ENCODE assay signal across 15 cellular contexts in the genomic region with DNA sequence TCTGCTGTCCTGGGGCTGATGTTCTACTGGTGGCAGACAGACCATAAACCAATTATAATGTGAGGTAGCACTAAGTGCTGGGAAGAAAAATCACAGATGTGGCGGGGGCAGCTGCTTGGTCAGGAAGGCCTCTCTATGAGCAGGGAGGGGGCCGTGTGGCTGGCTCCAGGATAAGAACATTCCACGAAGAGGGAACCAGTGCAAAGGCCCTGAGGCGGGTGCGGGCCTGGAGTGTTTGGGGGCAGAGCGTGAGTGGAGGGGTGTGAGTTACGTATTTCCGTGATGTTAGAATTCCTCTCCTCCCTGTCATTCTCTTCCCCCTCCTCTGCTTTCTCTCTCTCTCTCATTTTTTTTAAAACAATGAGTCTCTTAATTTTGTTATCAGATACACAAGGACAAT.
DNase-seq lines count a peak whose midpoint lies in the region; ATAC-seq and TF ChIP-seq lines count a peak whose summit lies in the region.
"Had no signal": no experiment of that assay in that cellular context is flagged by ENCODE, and none has a peak within 500 bp of the region (broad histone marks: within the 10 kb centered on the region; RNA-seq: fewer than 3 reads in every experiment).

No MANE protein-coding gene starts in this region.

- peak overlapping the region; percentile 92 for H2BK120ac ChIP-seq in trophoblast cell (ENCODE audit: insufficient read depth, low read length, poor library complexity)

- no peak overlapping the region for H3K4ac ChIP-seq in trophoblast cell (ENCODE audit: low read depth, low read length)

- no peak overlapping the region for H3K18ac ChIP-seq in trophoblast cell (ENCODE audit: low read length)

- H4K8ac ChIP-seq in trophoblast cell (ENCODE audit: low read depth, low read length), result no peak overlapping the region

- CTCF ChIA-PET in Caco-2 (lab: Charles Lee) (no interaction called here), mammary epithelial cell (lab: Charles Lee; ENCODE audit: low non-redundant PET) (no interaction called here)
- CTCF ChIA-PET in activated CD4-positive, alpha-beta T cell treated with anti-CD3 and anti-CD28 coated beads for 36 hours (lab: Charles Lee), result no interaction called here

- H3K27me3 ChIP-seq in Caco-2 (replicated peaks; ENCODE audit: control insufficient read depth, insufficient read depth, low read length), result no peaks in the 10 kb centered on the region
- no peaks in the 10 kb centered on the region for H3K27me3 ChIP-seq in trophoblast cell (ENCODE audit: insufficient read depth, low read length)
- no peaks in the 10 kb centered on the region for H3K27me3 ChIP-seq in mammary epithelial cell (ENCODE audit: insufficient read depth, low read length)
- H3K27me3 ChIP-seq: BLaER1 had no signal

- H3K27ac ChIP-seq in trophoblast cell (ENCODE audit: low read depth, low read length) (peak overlapping the region; percentile 42), mammary epithelial cell (ENCODE audit: insufficient read depth, low read depth, low read length) (no peak overlapping the region)
- H3K27ac ChIP-seq: 22Rv1, BLaER1 had no signal

- H3K14ac ChIP-seq in trophoblast cell (ENCODE audit: low read length), result no peak overlapping the region

- H3K79me1 ChIP-seq in trophoblast cell (ENCODE audit: low read length), result peaks cover 14% of the 10 kb centered on the region

- H3K36me3 ChIP-seq in Caco-2 (ENCODE audit: control insufficient read depth, insufficient read depth, low read length) (no peaks in the 10 kb centered on the region), trophoblast cell (ENCODE audit: control insufficient read depth in 1 of 2, insufficient read depth in 2 of 2, low read length in 2 of 2) (no peaks in the 10 kb centered on the region), mammary epithelial cell (ENCODE audit: insufficient read depth, low read length) (no peaks in the 10 kb centered on the region)
- H3K36me3 ChIP-seq: BLaER1 had no signal

- H3K79me2 ChIP-seq in trophoblast cell (ENCODE audit: control insufficient read depth, insufficient read depth, low read length, poor library complexity) (peaks cover 3% of the 10 kb centered on the region), mammary epithelial cell (ENCODE audit: insufficient read depth, low read length) (no peaks in the 10 kb centered on the region)

- H3K9ac ChIP-seq in trophoblast cell (ENCODE audit: low read length) (no peak overlapping the region), mammary epithelial cell (ENCODE audit: insufficient read depth, low read length) (no peak overlapping the region)
- H3K9ac ChIP-seq: BLaER1 had no signal

- DNase-seq in NCI-H82 (lab: John Stamatoyannopoulos, UW) (peak; percentile 44), NCI-H82 treated with DMSO at 0.1 percent for 48 hours (lab: John Stamatoyannopoulos, UW; ENCODE audit: unreplicated experiment) (no peak), Caco-2 (no peak), trophoblast cell (peak; percentile 94 to 97), NOMO-1 treated with dmso at 0.1 percent for 144 hours (lab: John Stamatoyannopoulos, UW; ENCODE audit: unreplicated experiment) (no peak), mammary epithelial cell (no peak)
- no peak for DNase-seq in activated CD4-positive, alpha-beta T cell treated with anti-CD3 and anti-CD28 coated beads for 36 hours
- DNase-seq: DMS79 had no signal

- no peak overlapping the region for H3K4me3 Mint-ChIP-seq in Caco-2 (ENCODE audit: unreplicated experiment)
- H3K4me3 Mint-ChIP-seq in dendritic cell treated with granulocyte-macrophage colony-stimulating factor and Interleukin-4, amounts not matched to agents 40 ng/mL and 50 ng/mL, for 4 days, result no peak overlapping the region
- H3K4me3 Mint-ChIP-seq in activated CD4-positive, alpha-beta T cell treated with anti-CD3 and anti-CD28 coated beads for 36 hours, result no peak overlapping the region
- H3K4me3 Mint-ChIP-seq: CD4-positive, CD25-positive, alpha-beta regulatory T cell; IgD-negative memory B cell had no signal

- H3K27me3 Mint-ChIP-seq in Caco-2 (ENCODE audit: insufficient read depth, unreplicated experiment), result no peaks in the 10 kb centered on the region
- no peaks in the 10 kb centered on the region for H3K27me3 Mint-ChIP-seq in dendritic cell treated with granulocyte-macrophage colony-stimulating factor and Interleukin-4, amounts not matched to agents 40 ng/mL and 50 ng/mL, for 4 days
- H3K27me3 Mint-ChIP-seq in activated CD4-positive, alpha-beta T cell treated with anti-CD3 and anti-CD28 coated beads for 36 hours, result peaks cover 2% of the 10 kb centered on the region

- in situ Hi-C loops in mammary epithelial cell (cut with MboI; ENCODE audit: low sequenced_read_pairs in 2 of 2), result no loop called here

- H2AK5ac ChIP-seq in trophoblast cell (ENCODE audit: low read length), result peak overlapping the region; percentile 80

- TF ChIP-seq CTCF in Caco-2 (IDR thresholded peaks at IDR 0.05; ENCODE audit: insufficient read depth in 1 of 2, low read depth in 1 of 2, low read length in 1 of 2, severe bottlenecking in 1 of 2, unreplicated experiment in 1 of 2) (no peak), mammary epithelial cell (conservative IDR thresholded peaks at IDR 0.05 in 1 of 2, IDR thresholded peaks at IDR 0.05 in 1 of 2; ENCODE audit: extremely low read depth in 1 of 2, insufficient read depth in 1 of 2, low read depth in 1 of 2, low read length in 2 of 2) (no peak)

- H3K4me1 ChIP-seq in Caco-2 (0 out of 2 replicates have a peak, but pooled peaks cover 6% of the 10 kb centered on the region), trophoblast cell (ENCODE audit: control insufficient read depth in 1 of 2, insufficient read depth in 2 of 2, low read length in 2 of 2) (peaks cover 14 to 17% of the 10 kb centered on the region in 2 experiments), mammary epithelial cell (ENCODE audit: insufficient read depth, low read length) (peaks cover 4% of the 10 kb centered on the region)

- H3K27ac Mint-ChIP-seq in Caco-2 (ENCODE audit: unreplicated experiment), result peak overlapping the region; percentile 2
- peak overlapping the region; percentile 89 for H3K27ac Mint-ChIP-seq in dendritic cell treated with granulocyte-macrophage colony-stimulating factor and Interleukin-4, amounts not matched to agents 40 ng/mL and 50 ng/mL, for 4 days
- H3K27ac Mint-ChIP-seq in activated CD4-positive, alpha-beta T cell treated with anti-CD3 and anti-CD28 coated beads for 36 hours, result no peak overlapping the region
- H3K27ac Mint-ChIP-seq: CD4-positive, CD25-positive, alpha-beta regulatory T cell had no signal

- H2AFZ ChIP-seq in trophoblast cell (ENCODE audit: insufficient read depth, low read length, poor library complexity) (no peak overlapping the region), mammary epithelial cell (ENCODE audit: low read depth, low read length) (no peak overlapping the region)

- peak overlapping the region; percentile 92 for H4K91ac ChIP-seq in trophoblast cell (ENCODE audit: low read depth, low read length)

- no peak overlapping the region for H3K23ac ChIP-seq in trophoblast cell (ENCODE audit: low read length)

- BruUV-seq in Caco-2 (replicated peaks; lab: Mats Ljungman, UMichigan), result no TSS peak
- no TSS peak for BruUV-seq in mammary epithelial cell (replicated peaks; lab: Mats Ljungman, UMichigan)

- intact Hi-C loops in Caco-2 (cut with micrococcal nuclease; ENCODE audit: unreplicated experiment), result no loop called here
- intact Hi-C loops in dendritic cell treated with granulocyte-macrophage colony-stimulating factor and Interleukin-4, amounts not matched to agents 40 ng/mL and 50 ng/mL, for 4 days (cut with micrococcal nuclease), result no loop called here
- intact Hi-C loops in mammary epithelial cell (cut with micrococcal nuclease), result no loop called here
- intact Hi-C loops in activated CD4-positive, alpha-beta T cell treated with anti-CD3 and anti-CD28 coated beads for 36 hours (cut with DNase I, micrococcal nuclease), result no loop called here

- POLR2A ChIA-PET in Caco-2 (lab: Charles Lee), result no interaction called here
- POLR2A ChIA-PET in activated CD4-positive, alpha-beta T cell treated with anti-CD3 and anti-CD28 coated beads for 36 hours (lab: Charles Lee), result no interaction called here

- ATAC-seq in activated CD4-positive, alpha-beta T cell treated with anti-CD3 and anti-CD28 coated beads for 36 hours, result no peak
- ATAC-seq: GM12878, HCT116 had no signal

- H4K20me1 ChIP-seq in mammary epithelial cell (ENCODE audit: insufficient read depth, low read length), result no peaks in the 10 kb centered on the region
- H4K20me1 ChIP-seq: BLaER1 had no signal

- no CpG with 5 or more reads among the region's 8 CpGs for WGBS in trophoblast cell (ENCODE audit: extremely low coverage, insufficient coverage, insufficient read length)
- WGBS in mammary epithelial cell (ENCODE audit: low coverage, missing lambda C conversion rate), result 100% methylated on average over 8 of the region's 8 CpGs

- no peak overlapping the region for H4K12ac ChIP-seq in trophoblast cell (ENCODE audit: low read depth, low read length)

- no peak overlapping the region for H3K4me3 ChIP-seq in Caco-2 (ENCODE audit: low read depth, low read length)
- no peak overlapping the region for H3K4me3 ChIP-seq in trophoblast cell (ENCODE audit: low read depth, low read length)
- H3K4me3 ChIP-seq in mammary epithelial cell (replicated peaks in 1 of 3; ENCODE audit: insufficient read depth in 1 of 3, low read depth in 2 of 3, low read length in 3 of 3), result no peak overlapping the region
- H3K4me3 ChIP-seq: BLaER1, GM12878 had no signal

- no peaks in the 10 kb centered on the region for H3K36me3 Mint-ChIP-seq in Caco-2 (ENCODE audit: insufficient read depth, unreplicated experiment)
- H3K36me3 Mint-ChIP-seq in dendritic cell treated with granulocyte-macrophage colony-stimulating factor and Interleukin-4, amounts not matched to agents 40 ng/mL and 50 ng/mL, for 4 days (ENCODE audit: low read depth), result no peaks in the 10 kb centered on the region
- no peaks in the 10 kb centered on the region for H3K36me3 Mint-ChIP-seq in activated CD4-positive, alpha-beta T cell treated with anti-CD3 and anti-CD28 coated beads for 36 hours (ENCODE audit: low read depth)
- H3K36me3 Mint-ChIP-seq: CD4-positive, CD25-positive, alpha-beta regulatory T cell had no signal

- H3K9me3 ChIP-seq in Caco-2 (no peaks in the 10 kb centered on the region), trophoblast cell (ENCODE audit: insufficient read depth, low read depth, low read length) (no peaks in the 10 kb centered on the region), mammary epithelial cell (replicated peaks; ENCODE audit: insufficient read depth, low read length) (no peaks in the 10 kb centered on the region)
- H3K9me3 ChIP-seq: BLaER1 had no signal

- dilution Hi-C loops in mammary epithelial cell (cut with HindIII; ENCODE audit: low sequenced_read_pairs), result no loop called here

- H3K4me1 Mint-ChIP-seq in Caco-2 (ENCODE audit: low read depth, unreplicated experiment), result peaks cover 7% of the 10 kb centered on the region
- H3K4me1 Mint-ChIP-seq in dendritic cell treated with granulocyte-macrophage colony-stimulating factor and Interleukin-4, amounts not matched to agents 40 ng/mL and 50 ng/mL, for 4 days (ENCODE audit: low read depth), result peaks cover 68% of the 10 kb centered on the region
- peaks cover 2% of the 10 kb centered on the region for H3K4me1 Mint-ChIP-seq in activated CD4-positive, alpha-beta T cell treated with anti-CD3 and anti-CD28 coated beads for 36 hours
- H3K4me1 Mint-ChIP-seq: CD4-positive, CD25-positive, alpha-beta regulatory T cell had no signal

- peak overlapping the region; percentile 10 for H2BK5ac ChIP-seq in trophoblast cell (ENCODE audit: low read depth, low read length, poor library complexity)

- H3K4me2 ChIP-seq in trophoblast cell (ENCODE audit: low read length) (no peak overlapping the region), mammary epithelial cell (ENCODE audit: insufficient read depth, low read depth, low read length) (no peak overlapping the region)

- no peaks in the 10 kb centered on the region for H3K9me3 Mint-ChIP-seq in Caco-2 (ENCODE audit: unreplicated experiment)
- H3K9me3 Mint-ChIP-seq in dendritic cell treated with granulocyte-macrophage colony-stimulating factor and Interleukin-4, amounts not matched to agents 40 ng/mL and 50 ng/mL, for 4 days, result no peaks in the 10 kb centered on the region
- no peaks in the 10 kb centered on the region for H3K9me3 Mint-ChIP-seq in activated CD4-positive, alpha-beta T cell treated with anti-CD3 and anti-CD28 coated beads for 36 hours (ENCODE audit: low read depth)
- H3K9me3 Mint-ChIP-seq: IgD-negative memory B cell had no signal

- peak overlapping the region; percentile 97 for H2BK12ac ChIP-seq in trophoblast cell (ENCODE audit: low read length)

Comparison
In these comparisons a context has a peak if more than half of its experiments do, and no peak if none do; other contexts are left out.
1. DNase-seq: peak in NCI-H82 (single experiment) and trophoblast cell (2 of 2); none in NCI-H82 treated with DMSO at 0.1 percent for 48 hours (single experiment), Caco-2 (0 of 2), NOMO-1 treated with dmso at 0.1 percent for 144 hours (single experiment), mammary epithelial cell (single experiment) and activated CD4-positive, alpha-beta T cell treated with anti-CD3 and anti-CD28 coated beads for 36 hours (single experiment).